ENCODE assay signal across 17 cellular contexts in genomic region chr5:167770461-167770860, GRCh38.
DNase-seq lines count a peak whose midpoint lies in the region; TF ChIP-seq lines count a peak whose summit lies in the region.
"Had no signal": no experiment of that assay in that cellular context is flagged by ENCODE, and none has a peak within 500 bp of the region (broad histone marks: within the 10 kb centered on the region; RNA-seq: fewer than 3 reads in every experiment).

No MANE protein-coding gene starts in this region.

- TF ChIP-seq CTCF in fibroblast of pulmonary artery (IDR thresholded peaks at IDR 0.05; ENCODE audit: low read length, missing control alignments), result no peak

- H3K9ac ChIP-seq in SK-N-MC (ENCODE audit: insufficient read length), result no peak overlapping the region

- no peaks in the 10 kb centered on the region for H3K9me3 ChIP-seq in SK-N-MC (ENCODE audit: low read depth, low read length)
- H3K9me3 ChIP-seq: thoracic aorta had no signal

- H3K4me3 ChIP-seq in SK-N-MC, result no peak overlapping the region
- no peak overlapping the region for H3K4me3 ChIP-seq in fibroblast of pulmonary artery (replicated peaks; ENCODE audit: low read depth, low read length)
- H3K4me3 ChIP-seq: thoracic aorta had no signal

- DNase-seq in GM04503 (ENCODE audit: low read depth) (peak; percentile 88), SK-N-MC (ENCODE audit: low read depth, low spot score) (no peak), fibroblast of pulmonary artery (ENCODE audit: low read depth) (peak; percentile 44), 8988T (no peak), NCI-H345 treated with DMSO at 0.1 percent for 48 hours (lab: John Stamatoyannopoulos, UW; ENCODE audit: unreplicated experiment) (no peak), iPS-NIHi11 (ENCODE audit: low spot score) (no peak)
- DNase-seq in activated CD8-positive, alpha-beta memory T cell treated with anti-CD3 and anti-CD28 coated beads for 24 hours, result no peak
- DNase-seq: activated CD4-positive, alpha-beta T cell treated with anti-CD3 and anti-CD28 coated beads for 1 hour; CD8-positive, alpha-beta memory T cell; immature natural killer cell; MM.1S; naive thymus-derived CD8-positive, alpha-beta T cell; NCI-H1694 treated with DMSO at 0.1 percent for 48 hours; NCI-H510A; posterior cingulate gyrus; T-helper 9 cell had no signal

- peak overlapping the region; percentile 10; the same call in 1 of the 2 replicates for H3K27ac ChIP-seq in SK-N-MC
- H3K27ac ChIP-seq: thoracic aorta had no signal

- H3K36me3 ChIP-seq in SK-N-MC (ENCODE audit: insufficient read depth, low read length), result 0 out of 2 replicates have a peak, but pooled peaks cover 5% of the 10 kb centered on the region
- H3K36me3 ChIP-seq: thoracic aorta had no signal

Comparison
In these comparisons a context has a peak if more than half of its experiments do, and no peak if none do; other contexts are left out.
1. DNase-seq: peak in GM04503 (single experiment) and fibroblast of pulmonary artery (single experiment); none in SK-N-MC (single experiment), 8988T (single experiment), NCI-H345 treated with DMSO at 0.1 percent for 48 hours (single experiment), activated CD8-positive, alpha-beta memory T cell treated with anti-CD3 and anti-CD28 coated beads for 24 hours (single experiment) and iPS-NIHi11 (single experiment).